Comparison of ENCODE assay signal across 9 cellular contexts in genomic region chr15:63678383-63678782, GRCh38.
"Had no signal": no experiment of that assay in that cellular context is flagged by ENCODE, and none has a peak within 500 bp of the region (broad histone marks: within the 10 kb centered on the region; RNA-seq: fewer than 3 reads in every experiment).

No MANE protein-coding gene starts in this region.

- DNase-seq: activated CD4-positive, alpha-beta T cell treated with anti-CD3 and anti-CD28 coated beads, Interleukin-2, amount 50 U/mL, for 1 hour; activated CD8-positive, alpha-beta memory T cell treated with anti-CD3 and anti-CD28 coated beads for 24 hours; activated naive CD4-positive, alpha-beta T cell treated with anti-CD3 and anti-CD28 coated beads for 36 hours; brain microvascular endothelial cell; effector memory CD4-positive, alpha-beta T cell; sigmoid colon; spleen had no signal

- H3K27ac Mint-ChIP-seq: activated naive CD4-positive, alpha-beta T cell treated with anti-CD3 and anti-CD28 coated beads for 36 hours had no signal

- H3K9me3 Mint-ChIP-seq: activated naive CD4-positive, alpha-beta T cell treated with anti-CD3 and anti-CD28 coated beads for 36 hours had no signal

- ATAC-seq: activated CD4-positive, CD25-positive, alpha-beta regulatory T cell treated with anti-CD3 and anti-CD28 coated beads, Interleukin-2, amount 50 U/mL, for 24 hours; gastrocnemius medialis had no signal

- H3K4me3 Mint-ChIP-seq: activated naive CD4-positive, alpha-beta T cell treated with anti-CD3 and anti-CD28 coated beads for 36 hours had no signal
